16 cellular contexts compared by ENCODE assay signal in genomic region chr1:228941673-228942072, GRCh38.
DNase-seq lines count a peak whose midpoint lies in the region; ATAC-seq lines count a peak whose summit lies in the region.
"Had no signal": no experiment of that assay in that cellular context is flagged by ENCODE, and none has a peak within 500 bp of the region (broad histone marks: within the 10 kb centered on the region; RNA-seq: fewer than 3 reads in every experiment).

No MANE protein-coding gene starts in this region.

- no peaks in the 10 kb centered on the region for H3K9me3 Mint-ChIP-seq in dendritic cell treated with granulocyte-macrophage colony-stimulating factor and Interleukin-4, amounts not matched to agents 40 ng/mL and 50 ng/mL, for 4 days
- H3K9me3 Mint-ChIP-seq: CD8-positive, alpha-beta memory T cell had no signal

- H3K36me3 Mint-ChIP-seq in dendritic cell treated with granulocyte-macrophage colony-stimulating factor and Interleukin-4, amounts not matched to agents 40 ng/mL and 50 ng/mL, for 4 days (ENCODE audit: low read depth): no peaks in the 10 kb centered on the region
- H3K36me3 Mint-ChIP-seq: CD8-positive, alpha-beta memory T cell had no signal

- peak; percentile 56 for DNase-seq in CD1c-positive myeloid dendritic cell (ENCODE audit: extremely low spot score)
- peak; percentile 82 for DNase-seq in MV-4-11 (lab: John Stamatoyannopoulos, UW)
- peak; percentile 42 for DNase-seq in SKM-1 (lab: John Stamatoyannopoulos, UW; ENCODE audit: unreplicated experiment)
- DNase-seq in NCI-H2171 treated with DMSO at 0.1 percent for 48 hours (lab: John Stamatoyannopoulos, UW): no peak
- no peak for DNase-seq in globus pallidus (ENCODE audit: low spot score)
- DNase-seq: CD8-positive, alpha-beta memory T cell; DMS53; GOT3; MG63; NCI-H1694 treated with DMSO at 0.1 percent for 48 hours; NCI-H510A treated with DMSO at 0.1 percent for 48 hours; NCI-H774 had no signal

- no peak overlapping the region for H3K4me3 Mint-ChIP-seq in dendritic cell treated with granulocyte-macrophage colony-stimulating factor and Interleukin-4, amounts not matched to agents 40 ng/mL and 50 ng/mL, for 4 days
- H3K4me3 Mint-ChIP-seq: CD8-positive, alpha-beta memory T cell had no signal

- H3K27me3 Mint-ChIP-seq in dendritic cell treated with granulocyte-macrophage colony-stimulating factor and Interleukin-4, amounts not matched to agents 40 ng/mL and 50 ng/mL, for 4 days: no peaks in the 10 kb centered on the region

- H3K4me1 Mint-ChIP-seq in dendritic cell treated with granulocyte-macrophage colony-stimulating factor and Interleukin-4, amounts not matched to agents 40 ng/mL and 50 ng/mL, for 4 days (ENCODE audit: low read depth): peaks cover 90% of the 10 kb centered on the region

- intact Hi-C loops in dendritic cell treated with granulocyte-macrophage colony-stimulating factor and Interleukin-4, amounts not matched to agents 40 ng/mL and 50 ng/mL, for 4 days (cut with micrococcal nuclease): loop anchor here (10.0 kb wide), 4 partner anchors 47 to 207 kb away; partner anchors contain the start of gene RHOU

- peak overlapping the region; percentile 55 for H3K27ac Mint-ChIP-seq in dendritic cell treated with granulocyte-macrophage colony-stimulating factor and Interleukin-4, amounts not matched to agents 40 ng/mL and 50 ng/mL, for 4 days
- H3K27ac Mint-ChIP-seq: CD8-positive, alpha-beta memory T cell had no signal

- ATAC-seq in GM18858 (IDR thresholded peaks at IDR 0.05; ENCODE audit: unreplicated experiment) (no peak), HG03432 (IDR thresholded peaks at IDR 0.05; ENCODE audit: unreplicated experiment) (no peak)
- ATAC-seq: Panc1 had no signal

Comparison
In these comparisons a context has a peak if more than half of its experiments do, and no peak if none do; other contexts are left out.
1. DNase-seq: peak in CD1c-positive myeloid dendritic cell (single experiment), MV-4-11 (single experiment) and SKM-1 (single experiment); none in NCI-H2171 treated with DMSO at 0.1 percent for 48 hours (single experiment) and globus pallidus (single experiment).